Comparison of ENCODE assay signal across 2 cellular contexts in the genomic region with DNA sequence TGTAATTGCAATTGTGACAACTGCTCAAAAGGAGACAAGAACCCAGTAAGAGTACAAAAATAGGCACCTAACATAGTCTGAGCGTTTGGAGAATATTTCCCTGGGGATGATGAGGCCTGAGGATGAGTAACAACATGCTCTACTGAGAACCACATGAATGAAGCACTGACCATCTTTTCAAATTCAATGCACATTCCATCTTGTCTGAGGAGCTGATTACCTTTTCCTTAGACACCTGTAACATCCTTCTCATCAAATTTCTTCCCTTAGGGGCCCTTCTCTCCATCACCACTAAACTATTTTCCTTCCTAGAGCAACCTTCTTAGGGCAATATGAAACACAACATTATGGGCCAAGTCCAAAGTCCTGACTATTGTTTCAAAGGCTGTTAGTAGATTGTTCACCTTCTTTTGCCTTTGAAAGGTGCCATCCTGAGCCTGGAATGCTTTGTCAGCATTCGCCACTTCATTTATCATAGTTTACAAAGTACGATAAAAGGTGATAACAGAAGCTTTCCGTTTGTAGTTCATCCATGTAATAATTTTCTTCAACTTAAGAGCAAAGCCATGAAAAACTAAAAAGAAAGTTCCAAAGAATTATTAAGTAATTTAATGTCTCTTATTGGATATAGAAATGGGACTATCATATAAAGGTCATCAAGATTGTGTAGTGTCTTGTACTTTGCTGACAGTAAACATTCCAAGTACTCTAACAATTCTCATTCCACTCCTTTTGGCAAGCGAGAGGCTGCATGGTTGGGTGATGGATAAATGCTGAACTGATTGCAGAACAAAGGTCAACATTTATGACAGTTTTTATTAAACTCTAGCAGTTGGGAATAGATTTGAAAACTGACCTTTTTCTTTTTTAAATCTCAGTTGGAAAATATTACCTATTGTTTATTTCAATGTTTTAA.
A peak's percentile ranks its signal among the peaks of the same experiment; 100 is the strongest.
TF ChIP-seq lines count a peak whose summit lies in the region.

No MANE protein-coding gene starts in this region.

TF ChIP-seq in H1, 55 proteins besides CTCF, POLR2A, EP300 and RAD21:
- no peak for TF ChIP-seq POLR2AphosphoS5 (IDR thresholded peaks at IDR 0.05; ENCODE audit: low read depth, low read length)
- TF ChIP-seq, protein P1, sequence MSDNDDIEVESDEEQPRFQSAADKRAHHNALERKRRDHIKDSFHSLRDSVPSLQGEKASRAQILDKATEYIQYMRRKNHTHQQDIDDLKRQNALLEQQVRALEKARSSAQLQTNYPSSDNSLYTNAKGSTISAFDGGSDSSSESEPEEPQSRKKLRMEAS (IDR thresholded peaks at IDR 0.05), result no peak
- no peak for TF ChIP-seq GTF2F1 (IDR thresholded peaks at IDR 0.05; ENCODE audit: borderline replicate concordance, low read depth, low read length)
- 0 out of 2 replicates have a peak, but pooled peaks have one; percentile 16 for TF ChIP-seq MAFK (IDR thresholded peaks at IDR 0.05; ENCODE audit: low read depth, low read length)
- TF ChIP-seq, protein P2, sequence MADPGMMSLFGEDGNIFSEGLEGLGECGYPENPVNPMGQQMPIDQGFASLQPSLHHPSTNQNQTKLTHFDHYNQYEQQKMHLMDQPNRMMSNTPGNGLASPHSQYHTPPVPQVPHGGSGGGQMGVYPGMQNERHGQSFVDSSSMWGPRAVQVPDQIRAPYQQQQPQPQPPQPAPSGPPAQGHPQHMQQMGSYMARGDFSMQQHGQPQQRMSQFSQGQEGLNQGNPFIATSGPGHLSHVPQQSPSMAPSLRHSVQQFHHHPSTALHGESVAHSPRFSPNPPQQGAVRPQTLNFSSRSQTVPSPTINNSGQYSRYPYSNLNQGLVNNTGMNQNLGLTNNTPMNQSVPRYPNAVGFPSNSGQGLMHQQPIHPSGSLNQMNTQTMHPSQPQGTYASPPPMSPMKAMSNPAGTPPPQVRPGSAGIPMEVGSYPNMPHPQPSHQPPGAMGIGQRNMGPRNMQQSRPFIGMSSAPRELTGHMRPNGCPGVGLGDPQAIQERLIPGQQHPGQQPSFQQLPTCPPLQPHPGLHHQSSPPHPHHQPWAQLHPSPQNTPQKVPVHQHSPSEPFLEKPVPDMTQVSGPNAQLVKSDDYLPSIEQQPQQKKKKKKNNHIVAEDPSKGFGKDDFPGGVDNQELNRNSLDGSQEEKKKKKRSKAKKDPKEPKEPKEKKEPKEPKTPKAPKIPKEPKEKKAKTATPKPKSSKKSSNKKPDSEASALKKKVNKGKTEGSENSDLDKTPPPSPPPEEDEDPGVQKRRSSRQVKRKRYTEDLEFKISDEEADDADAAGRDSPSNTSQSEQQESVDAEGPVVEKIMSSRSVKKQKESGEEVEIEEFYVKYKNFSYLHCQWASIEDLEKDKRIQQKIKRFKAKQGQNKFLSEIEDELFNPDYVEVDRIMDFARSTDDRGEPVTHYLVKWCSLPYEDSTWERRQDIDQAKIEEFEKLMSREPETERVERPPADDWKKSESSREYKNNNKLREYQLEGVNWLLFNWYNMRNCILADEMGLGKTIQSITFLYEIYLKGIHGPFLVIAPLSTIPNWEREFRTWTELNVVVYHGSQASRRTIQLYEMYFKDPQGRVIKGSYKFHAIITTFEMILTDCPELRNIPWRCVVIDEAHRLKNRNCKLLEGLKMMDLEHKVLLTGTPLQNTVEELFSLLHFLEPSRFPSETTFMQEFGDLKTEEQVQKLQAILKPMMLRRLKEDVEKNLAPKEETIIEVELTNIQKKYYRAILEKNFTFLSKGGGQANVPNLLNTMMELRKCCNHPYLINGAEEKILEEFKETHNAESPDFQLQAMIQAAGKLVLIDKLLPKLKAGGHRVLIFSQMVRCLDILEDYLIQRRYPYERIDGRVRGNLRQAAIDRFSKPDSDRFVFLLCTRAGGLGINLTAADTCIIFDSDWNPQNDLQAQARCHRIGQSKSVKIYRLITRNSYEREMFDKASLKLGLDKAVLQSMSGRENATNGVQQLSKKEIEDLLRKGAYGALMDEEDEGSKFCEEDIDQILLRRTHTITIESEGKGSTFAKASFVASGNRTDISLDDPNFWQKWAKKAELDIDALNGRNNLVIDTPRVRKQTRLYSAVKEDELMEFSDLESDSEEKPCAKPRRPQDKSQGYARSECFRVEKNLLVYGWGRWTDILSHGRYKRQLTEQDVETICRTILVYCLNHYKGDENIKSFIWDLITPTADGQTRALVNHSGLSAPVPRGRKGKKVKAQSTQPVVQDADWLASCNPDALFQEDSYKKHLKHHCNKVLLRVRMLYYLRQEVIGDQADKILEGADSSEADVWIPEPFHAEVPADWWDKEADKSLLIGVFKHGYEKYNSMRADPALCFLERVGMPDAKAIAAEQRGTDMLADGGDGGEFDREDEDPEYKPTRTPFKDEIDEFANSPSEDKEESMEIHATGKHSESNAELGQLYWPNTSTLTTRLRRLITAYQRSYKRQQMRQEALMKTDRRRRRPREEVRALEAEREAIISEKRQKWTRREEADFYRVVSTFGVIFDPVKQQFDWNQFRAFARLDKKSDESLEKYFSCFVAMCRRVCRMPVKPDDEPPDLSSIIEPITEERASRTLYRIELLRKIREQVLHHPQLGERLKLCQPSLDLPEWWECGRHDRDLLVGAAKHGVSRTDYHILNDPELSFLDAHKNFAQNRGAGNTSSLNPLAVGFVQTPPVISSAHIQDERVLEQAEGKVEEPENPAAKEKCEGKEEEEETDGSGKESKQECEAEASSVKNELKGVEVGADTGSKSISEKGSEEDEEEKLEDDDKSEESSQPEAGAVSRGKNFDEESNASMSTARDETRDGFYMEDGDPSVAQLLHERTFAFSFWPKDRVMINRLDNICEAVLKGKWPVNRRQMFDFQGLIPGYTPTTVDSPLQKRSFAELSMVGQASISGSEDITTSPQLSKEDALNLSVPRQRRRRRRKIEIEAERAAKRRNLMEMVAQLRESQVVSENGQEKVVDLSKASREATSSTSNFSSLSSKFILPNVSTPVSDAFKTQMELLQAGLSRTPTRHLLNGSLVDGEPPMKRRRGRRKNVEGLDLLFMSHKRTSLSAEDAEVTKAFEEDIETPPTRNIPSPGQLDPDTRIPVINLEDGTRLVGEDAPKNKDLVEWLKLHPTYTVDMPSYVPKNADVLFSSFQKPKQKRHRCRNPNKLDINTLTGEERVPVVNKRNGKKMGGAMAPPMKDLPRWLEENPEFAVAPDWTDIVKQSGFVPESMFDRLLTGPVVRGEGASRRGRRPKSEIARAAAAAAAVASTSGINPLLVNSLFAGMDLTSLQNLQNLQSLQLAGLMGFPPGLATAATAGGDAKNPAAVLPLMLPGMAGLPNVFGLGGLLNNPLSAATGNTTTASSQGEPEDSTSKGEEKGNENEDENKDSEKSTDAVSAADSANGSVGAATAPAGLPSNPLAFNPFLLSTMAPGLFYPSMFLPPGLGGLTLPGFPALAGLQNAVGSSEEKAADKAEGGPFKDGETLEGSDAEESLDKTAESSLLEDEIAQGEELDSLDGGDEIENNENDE (IDR thresholded peaks at IDR 0.05; ENCODE audit: insufficient replicate concordance, low read length), result no peak
- no peak for TF ChIP-seq BACH1 (IDR thresholded peaks at IDR 0.05; ENCODE audit: low read length)
- TF ChIP-seq RFX5 (IDR thresholded peaks at IDR 0.05; ENCODE audit: borderline replicate concordance, low read depth, low read length), result no peak
- no peak for TF ChIP-seq TAF1 (IDR thresholded peaks at IDR 0.05; ENCODE audit: low read depth, low read length)
- no peak for TF ChIP-seq SP2 (IDR thresholded peaks at IDR 0.05; ENCODE audit: low read length)

TF ChIP-seq in GM23338, 12 proteins besides CTCF, POLR2A, EP300 and RAD21:
- TF ChIP-seq EZH2 (IDR thresholded peaks at IDR 0.05; ENCODE audit: low read depth, unreplicated experiment) (no peak), POLR2AphosphoS5 (IDR thresholded peaks at IDR 0.05; ENCODE audit: low read depth) (no peak), ZNF114 (CRISPR knock-in tag; IDR thresholded peaks at IDR 0.05) (no peak), NANOG (IDR thresholded peaks at IDR 0.05; ENCODE audit: borderline replicate concordance) (no peak), EZH2phosphoT487 (IDR thresholded peaks at IDR 0.05; ENCODE audit: unreplicated experiment) (no peak), ZNF331 (CRISPR knock-in tag; IDR thresholded peaks at IDR 0.05; ENCODE audit: low read depth) (no peak), JUNB (IDR thresholded peaks at IDR 0.05; ENCODE audit: unreplicated experiment) (no peak), CREB1 (CRISPR knock-in tag; IDR thresholded peaks at IDR 0.05; ENCODE audit: low read depth) (no peak), STAT1 (IDR thresholded peaks at IDR 0.05; ENCODE audit: unreplicated experiment) (no peak)
- TF ChIP-seq, protein P3, sequence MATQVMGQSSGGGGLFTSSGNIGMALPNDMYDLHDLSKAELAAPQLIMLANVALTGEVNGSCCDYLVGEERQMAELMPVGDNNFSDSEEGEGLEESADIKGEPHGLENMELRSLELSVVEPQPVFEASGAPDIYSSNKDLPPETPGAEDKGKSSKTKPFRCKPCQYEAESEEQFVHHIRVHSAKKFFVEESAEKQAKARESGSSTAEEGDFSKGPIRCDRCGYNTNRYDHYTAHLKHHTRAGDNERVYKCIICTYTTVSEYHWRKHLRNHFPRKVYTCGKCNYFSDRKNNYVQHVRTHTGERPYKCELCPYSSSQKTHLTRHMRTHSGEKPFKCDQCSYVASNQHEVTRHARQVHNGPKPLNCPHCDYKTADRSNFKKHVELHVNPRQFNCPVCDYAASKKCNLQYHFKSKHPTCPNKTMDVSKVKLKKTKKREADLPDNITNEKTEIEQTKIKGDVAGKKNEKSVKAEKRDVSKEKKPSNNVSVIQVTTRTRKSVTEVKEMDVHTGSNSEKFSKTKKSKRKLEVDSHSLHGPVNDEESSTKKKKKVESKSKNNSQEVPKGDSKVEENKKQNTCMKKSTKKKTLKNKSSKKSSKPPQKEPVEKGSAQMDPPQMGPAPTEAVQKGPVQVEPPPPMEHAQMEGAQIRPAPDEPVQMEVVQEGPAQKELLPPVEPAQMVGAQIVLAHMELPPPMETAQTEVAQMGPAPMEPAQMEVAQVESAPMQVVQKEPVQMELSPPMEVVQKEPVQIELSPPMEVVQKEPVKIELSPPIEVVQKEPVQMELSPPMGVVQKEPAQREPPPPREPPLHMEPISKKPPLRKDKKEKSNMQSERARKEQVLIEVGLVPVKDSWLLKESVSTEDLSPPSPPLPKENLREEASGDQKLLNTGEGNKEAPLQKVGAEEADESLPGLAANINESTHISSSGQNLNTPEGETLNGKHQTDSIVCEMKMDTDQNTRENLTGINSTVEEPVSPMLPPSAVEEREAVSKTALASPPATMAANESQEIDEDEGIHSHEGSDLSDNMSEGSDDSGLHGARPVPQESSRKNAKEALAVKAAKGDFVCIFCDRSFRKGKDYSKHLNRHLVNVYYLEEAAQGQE (IDR thresholded peaks at IDR 0.05; ENCODE audit: unreplicated experiment), result no peak
- TF ChIP-seq, protein P4, sequence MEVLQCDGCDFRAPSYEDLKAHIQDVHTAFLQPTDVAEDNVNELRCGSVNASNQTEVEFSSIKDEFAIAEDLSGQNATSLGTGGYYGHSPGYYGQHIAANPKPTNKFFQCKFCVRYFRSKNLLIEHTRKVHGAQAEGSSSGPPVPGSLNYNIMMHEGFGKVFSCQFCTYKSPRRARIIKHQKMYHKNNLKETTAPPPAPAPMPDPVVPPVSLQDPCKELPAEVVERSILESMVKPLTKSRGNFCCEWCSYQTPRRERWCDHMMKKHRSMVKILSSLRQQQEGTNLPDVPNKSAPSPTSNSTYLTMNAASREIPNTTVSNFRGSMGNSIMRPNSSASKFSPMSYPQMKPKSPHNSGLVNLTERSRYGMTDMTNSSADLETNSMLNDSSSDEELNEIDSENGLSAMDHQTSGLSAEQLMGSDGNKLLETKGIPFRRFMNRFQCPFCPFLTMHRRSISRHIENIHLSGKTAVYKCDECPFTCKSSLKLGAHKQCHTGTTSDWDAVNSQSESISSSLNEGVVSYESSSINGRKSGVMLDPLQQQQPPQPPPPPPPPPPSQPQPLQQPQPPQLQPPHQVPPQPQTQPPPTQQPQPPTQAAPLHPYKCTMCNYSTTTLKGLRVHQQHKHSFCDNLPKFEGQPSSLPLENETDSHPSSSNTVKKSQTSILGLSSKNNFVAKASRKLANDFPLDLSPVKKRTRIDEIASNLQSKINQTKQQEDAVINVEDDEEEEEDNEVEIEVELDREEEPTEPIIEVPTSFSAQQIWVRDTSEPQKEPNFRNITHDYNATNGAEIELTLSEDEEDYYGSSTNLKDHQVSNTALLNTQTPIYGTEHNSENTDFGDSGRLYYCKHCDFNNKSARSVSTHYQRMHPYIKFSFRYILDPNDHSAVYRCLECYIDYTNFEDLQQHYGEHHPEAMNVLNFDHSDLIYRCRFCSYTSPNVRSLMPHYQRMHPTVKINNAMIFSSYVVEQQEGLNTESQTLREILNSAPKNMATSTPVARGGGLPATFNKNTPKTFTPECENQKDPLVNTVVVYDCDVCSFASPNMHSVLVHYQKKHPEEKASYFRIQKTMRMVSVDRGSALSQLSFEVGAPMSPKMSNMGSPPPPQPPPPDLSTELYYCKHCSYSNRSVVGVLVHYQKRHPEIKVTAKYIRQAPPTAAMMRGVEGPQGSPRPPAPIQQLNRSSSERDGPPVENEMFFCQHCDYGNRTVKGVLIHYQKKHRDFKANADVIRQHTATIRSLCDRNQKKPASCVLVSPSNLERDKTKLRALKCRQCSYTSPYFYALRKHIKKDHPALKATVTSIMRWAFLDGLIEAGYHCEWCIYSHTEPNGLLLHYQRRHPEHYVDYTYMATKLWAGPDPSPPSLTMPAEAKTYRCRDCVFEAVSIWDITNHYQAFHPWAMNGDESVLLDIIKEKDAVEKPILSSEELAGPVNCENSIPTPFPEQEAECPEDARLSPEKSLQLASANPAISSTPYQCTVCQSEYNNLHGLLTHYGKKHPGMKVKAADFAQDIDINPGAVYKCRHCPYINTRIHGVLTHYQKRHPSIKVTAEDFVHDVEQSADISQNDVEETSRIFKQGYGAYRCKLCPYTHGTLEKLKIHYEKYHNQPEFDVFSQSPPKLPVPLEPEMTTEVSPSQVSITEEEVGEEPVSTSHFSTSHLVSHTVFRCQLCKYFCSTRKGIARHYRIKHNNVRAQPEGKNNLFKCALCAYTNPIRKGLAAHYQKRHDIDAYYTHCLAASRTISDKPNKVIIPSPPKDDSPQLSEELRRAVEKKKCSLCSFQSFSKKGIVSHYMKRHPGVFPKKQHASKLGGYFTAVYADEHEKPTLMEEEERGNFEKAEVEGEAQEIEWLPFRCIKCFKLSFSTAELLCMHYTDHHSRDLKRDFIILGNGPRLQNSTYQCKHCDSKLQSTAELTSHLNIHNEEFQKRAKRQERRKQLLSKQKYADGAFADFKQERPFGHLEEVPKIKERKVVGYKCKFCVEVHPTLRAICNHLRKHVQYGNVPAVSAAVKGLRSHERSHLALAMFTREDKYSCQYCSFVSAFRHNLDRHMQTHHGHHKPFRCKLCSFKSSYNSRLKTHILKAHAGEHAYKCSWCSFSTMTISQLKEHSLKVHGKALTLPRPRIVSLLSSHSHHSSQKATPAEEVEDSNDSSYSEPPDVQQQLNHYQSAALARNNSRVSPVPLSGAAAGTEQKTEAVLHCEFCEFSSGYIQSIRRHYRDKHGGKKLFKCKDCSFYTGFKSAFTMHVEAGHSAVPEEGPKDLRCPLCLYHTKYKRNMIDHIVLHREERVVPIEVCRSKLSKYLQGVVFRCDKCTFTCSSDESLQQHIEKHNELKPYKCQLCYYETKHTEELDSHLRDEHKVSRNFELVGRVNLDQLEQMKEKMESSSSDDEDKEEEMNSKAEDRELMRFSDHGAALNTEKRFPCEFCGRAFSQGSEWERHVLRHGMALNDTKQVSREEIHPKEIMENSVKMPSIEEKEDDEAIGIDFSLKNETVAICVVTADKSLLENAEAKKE (CRISPR knock-in tag; IDR thresholded peaks at IDR 0.05), result no peak
- TF ChIP-seq, protein P5, sequence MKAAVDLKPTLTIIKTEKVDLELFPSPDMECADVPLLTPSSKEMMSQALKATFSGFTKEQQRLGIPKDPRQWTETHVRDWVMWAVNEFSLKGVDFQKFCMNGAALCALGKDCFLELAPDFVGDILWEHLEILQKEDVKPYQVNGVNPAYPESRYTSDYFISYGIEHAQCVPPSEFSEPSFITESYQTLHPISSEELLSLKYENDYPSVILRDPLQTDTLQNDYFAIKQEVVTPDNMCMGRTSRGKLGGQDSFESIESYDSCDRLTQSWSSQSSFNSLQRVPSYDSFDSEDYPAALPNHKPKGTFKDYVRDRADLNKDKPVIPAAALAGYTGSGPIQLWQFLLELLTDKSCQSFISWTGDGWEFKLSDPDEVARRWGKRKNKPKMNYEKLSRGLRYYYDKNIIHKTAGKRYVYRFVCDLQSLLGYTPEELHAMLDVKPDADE (IDR thresholded peaks at IDR 0.05), result no peak
